In genomic region chrX:17046478-17047097, GRCh38 we compare ENCODE assay signal across 9 cellular contexts.
DNase-seq lines count a peak whose midpoint lies in the region; ATAC-seq and TF ChIP-seq lines count a peak whose summit lies in the region.
"Had no signal": no experiment of that assay in that cellular context is flagged by ENCODE, and none has a peak within 500 bp of the region (broad histone marks: within the 10 kb centered on the region; RNA-seq: fewer than 3 reads in every experiment).

No MANE protein-coding gene starts in this region.

- H3K4me3 ChIP-seq in GM12864 (ENCODE audit: low read depth, low read length) (no peak overlapping the region), NT2/D1 (ENCODE audit: insufficient read length, low read depth) (no peak overlapping the region), upper lobe of left lung (no peak overlapping the region)
- H3K4me3 ChIP-seq in Jurkat, Clone E6-1 (ENCODE audit: low read length), result no peak overlapping the region

- no peaks in the 10 kb centered on the region for H3K9me3 Mint-ChIP-seq in nephron progenitor cell
- H3K9me3 Mint-ChIP-seq: dendritic cell treated with granulocyte-macrophage colony-stimulating factor and Interleukin-4, amounts not matched to agents 40 ng/mL and 50 ng/mL, for 4 days had no signal

- no peaks in the 10 kb centered on the region for H3K4me1 Mint-ChIP-seq in nephron progenitor cell

- H3K4me3 Mint-ChIP-seq in nephron progenitor cell, result no peak overlapping the region
- H3K4me3 Mint-ChIP-seq: dendritic cell treated with granulocyte-macrophage colony-stimulating factor and Interleukin-4, amounts not matched to agents 40 ng/mL and 50 ng/mL, for 4 days had no signal

- DNase-seq in GM12864 (ENCODE audit: low read depth) (peak; percentile 15), NT2/D1 (ENCODE audit: low read depth, low spot score) (peak; percentile 65), activated T-cell treated with anti-CD3 and anti-CD28 coated beads for 24 hours (ENCODE audit: low read depth) (peak; percentile 12), fibroblast of peridontal ligament (ENCODE audit: extremely low read depth) (peak; percentile 77), nephron progenitor cell (peak; percentile 63), upper lobe of left lung (peak in 1 of 2 donors; percentile 62), epidermal melanocyte (ENCODE audit: insufficient read length, low spot score) (no peak)
- DNase-seq in Jurkat, Clone E6-1 (ENCODE audit: low read depth, low spot score), result peak; percentile 33

- no peaks in the 10 kb centered on the region for H3K9me3 ChIP-seq in NT2/D1 (ENCODE audit: insufficient read depth, low read length)
- no peaks in the 10 kb centered on the region for H3K9me3 ChIP-seq in upper lobe of left lung

- TF ChIP-seq POLR2A in upper lobe of left lung (IDR thresholded peaks at IDR 0.05), result no peak

- ATAC-seq in upper lobe of left lung (ENCODE audit: low FRiP score in 2 of 2), result peak; percentile 75 to 76

- no peak for TF ChIP-seq EP300 in upper lobe of left lung (IDR thresholded peaks at IDR 0.05)

- no peak overlapping the region for H3K9ac ChIP-seq in NT2/D1 (ENCODE audit: insufficient read length, low read depth)

- H3K27ac ChIP-seq in upper lobe of left lung, result no peak overlapping the region

- no peaks in the 10 kb centered on the region for H3K36me3 Mint-ChIP-seq in nephron progenitor cell (ENCODE audit: low read depth)

- 26% methylated on average over 5 of the region's 5 CpGs for WGBS in upper lobe of left lung, 2 donors

- no peak overlapping the region for H3K27ac Mint-ChIP-seq in nephron progenitor cell
- H3K27ac Mint-ChIP-seq: dendritic cell treated with granulocyte-macrophage colony-stimulating factor and Interleukin-4, amounts not matched to agents 40 ng/mL and 50 ng/mL, for 4 days had no signal

- peaks cover 9% of the 10 kb centered on the region for H3K27me3 Mint-ChIP-seq in nephron progenitor cell (ENCODE audit: low read depth, poor library complexity)
- H3K27me3 Mint-ChIP-seq: dendritic cell treated with granulocyte-macrophage colony-stimulating factor and Interleukin-4, amounts not matched to agents 40 ng/mL and 50 ng/mL, for 4 days had no signal

- H3K36me3 ChIP-seq in NT2/D1 (ENCODE audit: insufficient read depth, insufficient read length, low read length) (no peaks in the 10 kb centered on the region), upper lobe of left lung (no peaks in the 10 kb centered on the region)

- H3K4me1 ChIP-seq in NT2/D1 (ENCODE audit: insufficient read depth, insufficient read length), result no peaks in the 10 kb centered on the region
- no peaks in the 10 kb centered on the region for H3K4me1 ChIP-seq in upper lobe of left lung

- H3K27me3 ChIP-seq in NT2/D1 (ENCODE audit: insufficient read depth, insufficient read length) (no peaks in the 10 kb centered on the region), upper lobe of left lung (no peaks in the 10 kb centered on the region)

- peak; percentile 66 for TF ChIP-seq CTCF in GM12864 (IDR thresholded peaks at IDR 0.05; ENCODE audit: low read depth, low read length, missing control alignments)
- TF ChIP-seq CTCF in nephron progenitor cell (IDR thresholded peaks at IDR 0.05), result peak; percentile 80
- TF ChIP-seq CTCF in upper lobe of left lung (IDR thresholded peaks at IDR 0.05), result peak; percentile 47 to 75 (median 66)
